In genomic region chr19:5093297-5093858, GRCh38 we compare ENCODE assay signal across 15 cellular contexts.
DNase-seq lines count a peak whose midpoint lies in the region; ATAC-seq and TF ChIP-seq lines count a peak whose summit lies in the region.
"Had no signal": no experiment of that assay in that cellular context is flagged by ENCODE, and none has a peak within 500 bp of the region (broad histone marks: within the 10 kb centered on the region; RNA-seq: fewer than 3 reads in every experiment).

No MANE protein-coding gene starts in this region.

- H3K4me1 Mint-ChIP-seq in GM23338 (peaks cover 10% of the 10 kb centered on the region), progenitor cell of endocrine pancreas (ENCODE audit: low read depth) (peaks cover 15% of the 10 kb centered on the region)
- H3K4me1 Mint-ChIP-seq in CD8-positive, alpha-beta memory T cell: no peaks in the 10 kb centered on the region
- H3K4me1 Mint-ChIP-seq: activated CD4-positive, alpha-beta T cell treated with anti-CD3 and anti-CD28 coated beads for 36 hours had no signal

- H3K79me2 ChIP-seq in GM23338 (replicated peaks; ENCODE audit: insufficient read depth): no peaks in the 10 kb centered on the region

- H3K9me2 ChIP-seq in GM23338 (ENCODE audit: insufficient read depth): no peaks in the 10 kb centered on the region

- CTCF ChIA-PET in CD8-positive, alpha-beta memory T cell (lab: Charles Lee): no interaction called here

- no peaks in the 10 kb centered on the region; the same call in 1 of the 2 replicates for H3K9me3 ChIP-seq in SK-N-MC (ENCODE audit: low read depth, low read length)
- H3K9me3 ChIP-seq in heart left ventricle: peaks cover 0 to 6% (median under 1%) of the 10 kb centered on the region in 12 donors
- no peaks in the 10 kb centered on the region for H3K9me3 ChIP-seq in MG63
- H3K9me3 ChIP-seq in CD8-positive, alpha-beta memory T cell (ENCODE audit: low read length): peaks cover 2% of the 10 kb centered on the region
- H3K9me3 ChIP-seq: BE2C had no signal

- H3K4me2 ChIP-seq in GM23338: no peak overlapping the region

- H3K9me3 Mint-ChIP-seq in GM23338 (no peaks in the 10 kb centered on the region; the same call in 2 of the 3 replicates), progenitor cell of endocrine pancreas (ENCODE audit: low read depth) (no peaks in the 10 kb centered on the region)
- H3K9me3 Mint-ChIP-seq in CD8-positive, alpha-beta memory T cell: peaks cover 0 to 7% (median 3%) of the 10 kb centered on the region in 5 donors

- no peak overlapping the region for H3K4me3 Mint-ChIP-seq in GM23338
- H3K4me3 Mint-ChIP-seq in progenitor cell of endocrine pancreas (ENCODE audit: low read depth): no peak overlapping the region
- no peak overlapping the region for H3K4me3 Mint-ChIP-seq in CD8-positive, alpha-beta memory T cell
- H3K4me3 Mint-ChIP-seq: activated CD4-positive, alpha-beta T cell treated with anti-CD3 and anti-CD28 coated beads for 36 hours; HFFc6 had no signal

- intact Hi-C loops in heart left ventricle (cut with DNase I): no loop called here

- no peak for TF ChIP-seq CTCF in GM23338 (conservative IDR thresholded peaks at IDR 0.05; ENCODE audit: low read depth in 2 of 2)
- no peak for TF ChIP-seq CTCF in heart left ventricle (IDR thresholded peaks at IDR 0.05)
- no peak for TF ChIP-seq CTCF in progenitor cell of endocrine pancreas (IDR thresholded peaks at IDR 0.05; ENCODE audit: unreplicated experiment)

- H3F3A ChIP-seq in GM23338 (replicated peaks; ENCODE audit: low read depth): no peaks in the 10 kb centered on the region

- H3K36me3 Mint-ChIP-seq in GM23338 (ENCODE audit: low read depth): peaks cover 23% of the 10 kb centered on the region
- peaks cover 21% of the 10 kb centered on the region for H3K36me3 Mint-ChIP-seq in progenitor cell of endocrine pancreas (ENCODE audit: insufficient read depth)
- H3K36me3 Mint-ChIP-seq in CD8-positive, alpha-beta memory T cell: peaks cover 8 to 32% (median 15%) of the 10 kb centered on the region in 3 donors

- H4K20me1 ChIP-seq in GM23338 (replicated peaks; ENCODE audit: insufficient read depth): no peaks in the 10 kb centered on the region

- H3K4me3 ChIP-seq in GM23338 (no peak overlapping the region), SK-N-MC (no peak overlapping the region), heart left ventricle (no peak overlapping the region), MG63 (no peak overlapping the region)
- no peak overlapping the region for H3K4me3 ChIP-seq in CD8-positive, alpha-beta memory T cell (ENCODE audit: low read length)

- DNase-seq in GM23338 (ENCODE audit: low spot score) (no peak), SK-N-MC (ENCODE audit: low read depth, low spot score) (no peak), heart left ventricle (peak in 4 of 5 donors; percentile 50 to 76 (median 66)), progenitor cell of endocrine pancreas (ENCODE audit: low spot score, unreplicated experiment) (no peak), MG63 (no peak)
- no peak for DNase-seq in CD8-positive, alpha-beta memory T cell
- DNase-seq: activated CD4-positive, alpha-beta T cell treated with anti-CD3 and anti-CD28 coated beads for 36 hours; activated T-cell treated with anti-CD3 and anti-CD28 coated beads, Interleukin-2, amount 50 U/mL, for 48 hours; HFFc6; KG1; NCI-H187; stimulated activated naive CD4-positive, alpha-beta T cell had no signal

- H3K27me3 Mint-ChIP-seq in GM23338 (ENCODE audit: insufficient read depth, low read depth, poor library complexity) (peaks cover 10% of the 10 kb centered on the region), progenitor cell of endocrine pancreas (no peaks in the 10 kb centered on the region)
- H3K27me3 Mint-ChIP-seq in CD8-positive, alpha-beta memory T cell: no peaks in the 10 kb centered on the region
- H3K27me3 Mint-ChIP-seq: activated CD4-positive, alpha-beta T cell treated with anti-CD3 and anti-CD28 coated beads for 36 hours had no signal

- H3K27me3 ChIP-seq in GM23338 (ENCODE audit: insufficient read depth) (no peaks in the 10 kb centered on the region), heart left ventricle (no peaks in the 10 kb centered on the region), MG63 (no peaks in the 10 kb centered on the region)
- no peaks in the 10 kb centered on the region for H3K27me3 ChIP-seq in CD8-positive, alpha-beta memory T cell (ENCODE audit: insufficient read depth, low read length, poor library complexity, severe bottlenecking)
- H3K27me3 ChIP-seq: BE2C had no signal

- H3K27ac ChIP-seq in GM23338 (ENCODE audit: low read depth) (peak overlapping the region; percentile 39), SK-N-MC (peak overlapping the region; percentile 98), heart left ventricle (peak overlapping the region in 11 of 12 donors; percentile 49 to 81 (median 65))
- no peak overlapping the region for H3K27ac ChIP-seq in CD8-positive, alpha-beta memory T cell (ENCODE audit: low read depth, low read length)

- no peak overlapping the region for H3K9ac ChIP-seq in SK-N-MC (ENCODE audit: insufficient read length)

- H3K36me3 ChIP-seq in GM23338 (ENCODE audit: insufficient read depth) (peaks cover 3% of the 10 kb centered on the region; the same call in 1 of the 2 replicates), SK-N-MC (ENCODE audit: insufficient read depth, low read length) (peaks cover under 1% of the 10 kb centered on the region; the same call in 1 of the 2 replicates), heart left ventricle (peaks cover 0 to 16% (median 5%) of the 10 kb centered on the region in 9 donors), MG63 (no peaks in the 10 kb centered on the region)
- no peaks in the 10 kb centered on the region for H3K36me3 ChIP-seq in CD8-positive, alpha-beta memory T cell (ENCODE audit: insufficient read depth, low read length)

- H3K4me1 ChIP-seq in GM23338 (ENCODE audit: insufficient read depth) (no peaks in the 10 kb centered on the region), heart left ventricle (peaks cover 2 to 40% (median 32%) of the 10 kb centered on the region in 12 donors)
- no peaks in the 10 kb centered on the region for H3K4me1 ChIP-seq in CD8-positive, alpha-beta memory T cell (ENCODE audit: insufficient read depth, low read length)

- POLR2A ChIA-PET in CD8-positive, alpha-beta memory T cell (lab: Charles Lee): no interaction called here

- ATAC-seq in GM23338: peak; percentile 9; the same call in 1 of the 3 replicates
- peak; percentile 65 to 76 (median 71) for ATAC-seq in heart left ventricle
- ATAC-seq in GM18907 (IDR thresholded peaks at IDR 0.05; ENCODE audit: unreplicated experiment): no peak
- ATAC-seq in GM21367 (IDR thresholded peaks at IDR 0.05; ENCODE audit: unreplicated experiment): no peak
- ATAC-seq: activated CD4-positive, alpha-beta T cell treated with anti-CD3 and anti-CD28 coated beads for 36 hours had no signal

- 44 to 49% (median 47%) methylated on average over 17 to 29 of the region's 29 CpGs for WGBS in heart left ventricle, 4 donors

- TF ChIP-seq POLR2A in heart left ventricle (IDR thresholded peaks at IDR 0.05): no peak

- H2AFZ ChIP-seq in GM23338: no peak overlapping the region

- no peak overlapping the region for H3K27ac Mint-ChIP-seq in GM23338
- H3K27ac Mint-ChIP-seq in progenitor cell of endocrine pancreas: peak overlapping the region; percentile 69
- H3K27ac Mint-ChIP-seq in CD8-positive, alpha-beta memory T cell: peak overlapping the region in 1 of 8 donors; percentile 18
- H3K27ac Mint-ChIP-seq: activated CD4-positive, alpha-beta T cell treated with anti-CD3 and anti-CD28 coated beads for 36 hours; HFFc6 had no signal

TF ChIP-seq in GM23338, 12 proteins besides CTCF, POLR2A, EP300 and RAD21 (continues in another document):
- no peak for TF ChIP-seq EZH2 (IDR thresholded peaks at IDR 0.05; ENCODE audit: low read depth, unreplicated experiment)
- TF ChIP-seq POLR2AphosphoS5 (IDR thresholded peaks at IDR 0.05; ENCODE audit: low read depth): no peak
- TF ChIP-seq ZNF331 (CRISPR knock-in tag; IDR thresholded peaks at IDR 0.05; ENCODE audit: low read depth): no peak

Comparison
In these comparisons a context has a peak if more than half of its experiments do, and no peak if none do; other contexts are left out.
1. ATAC-seq: peak in GM23338 (single experiment) and heart left ventricle (4 of 4); none in GM18907 (single experiment) and GM21367 (single experiment).
2. DNase-seq: peak in heart left ventricle (4 of 5); none in GM23338 (single experiment), SK-N-MC (single experiment), progenitor cell of endocrine pancreas (single experiment), MG63 (single experiment) and CD8-positive, alpha-beta memory T cell (0 of 5).